In genomic region chr6:24125980-24126379, GRCh38 we compare ENCODE assay signal across 11 cellular contexts. TPM values are rescaled to one million over a fixed set of nuclear protein-coding genes. Genes with fewer than 3 reads are reported as not detected.
A peak's percentile ranks its signal among the peaks of the same experiment; 100 is the strongest.
DNase-seq lines count a peak whose midpoint lies in the region; TF ChIP-seq lines count a peak whose summit lies in the region.
"Had no signal": no experiment of that assay in that cellular context is flagged by ENCODE, and none has a peak within 500 bp of the region (broad histone marks: within the 10 kb centered on the region; RNA-seq: fewer than 3 reads in every experiment).

TSS of gene NRSN1 (plus strand) at chr6:24126215. CDS start at chr6:24134328, 8,113 bp downstream.

- H3K27me3 ChIP-seq in esophagus muscularis mucosa (peaks cover 0 to 8% (median 0%) of the 10 kb centered on the region in 4 donors), sigmoid colon (peaks cover 0 to 16% (median 0%) of the 10 kb centered on the region in 3 donors), esophagus squamous epithelium (peaks cover 0 to 28% (median 0%) of the 10 kb centered on the region in 4 donors)

- peaks cover 3% of the 10 kb centered on the region for H3K4me1 Mint-ChIP-seq in activated CD4-positive, alpha-beta T cell treated with anti-CD3 and anti-CD28 coated beads, Interleukin-2, amount 10 ng/mL, durations not matched to agents 7 days and 5 days

- H3K4me1 ChIP-seq in esophagus muscularis mucosa (peaks cover 0 to 11% (median 10%) of the 10 kb centered on the region in 4 donors), sigmoid colon (peaks cover 0 to 4% (median 2%) of the 10 kb centered on the region in 4 donors), esophagus squamous epithelium (peaks cover 0 to 8% (median 0%) of the 10 kb centered on the region in 3 donors)

- DNase-seq in activated CD4-positive, alpha-beta T cell treated with anti-CD3 and anti-CD28 coated beads, Interleukin-2, amount 50 U/mL, for 48 hours, result peak; percentile 8 to 9
- no peak for DNase-seq in activated CD4-positive, alpha-beta T cell treated with anti-CD3 and anti-CD28 coated beads, Interleukin-2, amount 50 U/mL, for 4 hours
- DNase-seq in NCI-H69 (lab: John Stamatoyannopoulos, UW) (peak; percentile 96), esophagus muscularis mucosa (ENCODE audit: extremely low spot score) (peak; percentile 34), sigmoid colon (no peak), esophagus squamous epithelium (lab: John Stamatoyannopoulos, UW) (no peak), GOT3 (lab: John Stamatoyannopoulos, UW) (no peak)
- no peak for DNase-seq in activated CD4-positive, alpha-beta T cell treated with anti-CD3 and anti-CD28 coated beads, Interleukin-2, amount 10 ng/mL, durations not matched to agents 7 days and 5 days
- DNase-seq: activated naive CD4-positive, alpha-beta T cell treated with anti-CD3 and anti-CD28 coated beads for 36 hours; NCI-H226 had no signal

- no peak for TF ChIP-seq CTCF in esophagus muscularis mucosa (IDR thresholded peaks at IDR 0.05)
- TF ChIP-seq CTCF in sigmoid colon (IDR thresholded peaks at IDR 0.05), result no peak
- no peak for TF ChIP-seq CTCF in esophagus squamous epithelium (IDR thresholded peaks at IDR 0.05)

- CTCF ChIA-PET in activated CD4-positive, alpha-beta T cell treated with anti-CD3 and anti-CD28 coated beads, Interleukin-2, amount 10 ng/mL, durations not matched to agents 7 days and 5 days (lab: Charles Lee), result no interaction called here

- intact Hi-C loops in esophagus muscularis mucosa (cut with DNase I) (no loop called here), sigmoid colon (cut with DNase I) (no loop called here), esophagus squamous epithelium (cut with DNase I) (no loop called here)

- H3K4me3 Mint-ChIP-seq in activated CD4-positive, alpha-beta T cell treated with anti-CD3 and anti-CD28 coated beads, Interleukin-2, amount 10 ng/mL, durations not matched to agents 7 days and 5 days, result no peak within 1 kb of the TSS
- H3K4me3 Mint-ChIP-seq: activated naive CD4-positive, alpha-beta T cell treated with anti-CD3 and anti-CD28 coated beads for 36 hours had no signal

- H3K27ac Mint-ChIP-seq in activated CD4-positive, alpha-beta T cell treated with anti-CD3 and anti-CD28 coated beads, Interleukin-2, amount 10 ng/mL, durations not matched to agents 7 days and 5 days, result no peak within 1 kb of the TSS
- H3K27ac Mint-ChIP-seq: activated naive CD4-positive, alpha-beta T cell treated with anti-CD3 and anti-CD28 coated beads for 36 hours had no signal

- peak within 1 kb of the TSS; percentile 28 to 45 (median 32) for H3K4me3 ChIP-seq in esophagus muscularis mucosa
- H3K4me3 ChIP-seq in sigmoid colon, result peak within 1 kb of the TSS in 3 of 4 donors; percentile 12 to 23 (median 15)
- H3K4me3 ChIP-seq in esophagus squamous epithelium, result peak within 1 kb of the TSS in 1 of 4 donors; percentile 21

- H3K9me3 Mint-ChIP-seq in activated CD4-positive, alpha-beta T cell treated with anti-CD3 and anti-CD28 coated beads, Interleukin-2, amount 10 ng/mL, durations not matched to agents 7 days and 5 days, result peaks cover 2% of the 10 kb centered on the region
- H3K9me3 Mint-ChIP-seq: activated naive CD4-positive, alpha-beta T cell treated with anti-CD3 and anti-CD28 coated beads for 36 hours had no signal

- H3K9me3 ChIP-seq in esophagus muscularis mucosa, result no peaks in the 10 kb centered on the region
- no peaks in the 10 kb centered on the region for H3K9me3 ChIP-seq in sigmoid colon
- H3K9me3 ChIP-seq in esophagus squamous epithelium, result no peaks in the 10 kb centered on the region

- peaks cover 17% of the 10 kb centered on the region for H3K27me3 Mint-ChIP-seq in activated CD4-positive, alpha-beta T cell treated with anti-CD3 and anti-CD28 coated beads, Interleukin-2, amount 10 ng/mL, durations not matched to agents 7 days and 5 days

- 4% methylated on average over 10 of the region's 37 CpGs for WGBS in esophagus muscularis mucosa
- WGBS in sigmoid colon, 2 donors, result 4 to 11% methylated on average over 37 of the region's 37 CpGs
- WGBS in esophagus squamous epithelium, 2 donors, result 4 to 10% methylated on average over 4 to 5 of the region's 37 CpGs

- POLR2A ChIA-PET in activated CD4-positive, alpha-beta T cell treated with anti-CD3 and anti-CD28 coated beads, Interleukin-2, amount 10 ng/mL, durations not matched to agents 7 days and 5 days (lab: Charles Lee), result no interaction called here

- TF ChIP-seq POLR2A in esophagus muscularis mucosa (IDR thresholded peaks at IDR 0.05; ENCODE audit: low read depth) (no peak), sigmoid colon (IDR thresholded peaks at IDR 0.05) (no peak), esophagus squamous epithelium (IDR thresholded peaks at IDR 0.05) (no peak)

- H3K27ac ChIP-seq in esophagus muscularis mucosa (replicated peaks in 1 of 4) (no peak within 1 kb of the TSS), sigmoid colon (no peak within 1 kb of the TSS), esophagus squamous epithelium (no peak within 1 kb of the TSS)

- TF ChIP-seq EP300 in esophagus muscularis mucosa (IDR thresholded peaks at IDR 0.05) (no peak), sigmoid colon (IDR thresholded peaks at IDR 0.05) (no peak)

- H3K36me3 ChIP-seq in esophagus muscularis mucosa (no peaks in the 10 kb centered on the region), sigmoid colon (no peaks in the 10 kb centered on the region), esophagus squamous epithelium (no peaks in the 10 kb centered on the region)

- no peaks in the 10 kb centered on the region for H3K36me3 Mint-ChIP-seq in activated CD4-positive, alpha-beta T cell treated with anti-CD3 and anti-CD28 coated beads, Interleukin-2, amount 10 ng/mL, durations not matched to agents 7 days and 5 days (ENCODE audit: low read depth)

RNA-seq across cellular contexts. Expression of gene NRSN1, which starts in this region (rescaled TPM):
- 1 to 10 TPM in 1 of 4 donors, under 1 TPM in 3; 0.11 to 1.2 (median 0.54) TPM for total RNA-seq in esophagus muscularis mucosa
- 1 to 10 TPM in 3 of 4 donors, under 1 TPM in 1; 0.66 to 5.4 (median 1.8) TPM for total RNA-seq in sigmoid colon
- polyA plus RNA-seq in sigmoid colon, result 1 to 10 TPM in 1 of 3 donors, not detected in 2; 1.3 TPM
- total RNA-seq in esophagus squamous epithelium, result not detected
- not detected for total RNA-seq in activated CD4-positive, alpha-beta T cell treated with anti-CD3 and anti-CD28 coated beads, Interleukin-2, amount 10 ng/mL, durations not matched to agents 7 days and 5 days
- total RNA-seq: activated naive CD4-positive, alpha-beta T cell treated with anti-CD3 and anti-CD28 coated beads for 36 hours; lung microvascular endothelial cell had no signal

Comparison
In these comparisons a context has a peak if more than half of its experiments do, and no peak if none do; other contexts are left out.
1. DNase-seq: peak in activated CD4-positive, alpha-beta T cell treated with anti-CD3 and anti-CD28 coated beads, Interleukin-2, amount 50 U/mL, for 48 hours (2 of 2), NCI-H69 (single experiment) and esophagus muscularis mucosa (single experiment); none in activated CD4-positive, alpha-beta T cell treated with anti-CD3 and anti-CD28 coated beads, Interleukin-2, amount 50 U/mL, for 4 hours (0 of 2), sigmoid colon (single experiment), esophagus squamous epithelium (single experiment), GOT3 (single experiment) and activated CD4-positive, alpha-beta T cell treated with anti-CD3 and anti-CD28 coated beads, Interleukin-2, amount 10 ng/mL, durations not matched to agents 7 days and 5 days (single experiment).